Comparison of ENCODE assay signal across 30 cellular contexts in the genomic region with DNA sequence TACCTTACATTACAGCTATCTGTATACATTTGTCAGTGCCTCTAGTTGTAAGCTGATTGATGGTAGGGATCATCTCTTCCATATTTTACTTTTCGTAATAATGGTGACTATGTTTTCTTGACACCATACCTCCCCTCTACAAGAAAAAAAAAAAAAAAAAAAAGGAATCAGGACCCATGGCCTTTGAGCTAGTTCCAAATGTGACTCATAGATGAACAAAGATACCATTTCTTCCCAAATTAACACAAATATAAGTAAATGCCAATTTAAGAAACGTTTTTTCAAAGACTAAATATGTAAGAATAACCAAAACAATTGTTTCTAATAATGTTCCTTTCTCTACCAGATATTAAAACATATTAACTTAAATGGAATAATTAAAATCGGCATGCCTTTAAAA.
"Had no signal": no experiment of that assay in that cellular context is flagged by ENCODE, and none has a peak within 500 bp of the region (broad histone marks: within the 10 kb centered on the region; RNA-seq: fewer than 3 reads in every experiment).

No MANE protein-coding gene starts in this region.

- H3K36me3 Mint-ChIP-seq: WTC11 had no signal

- H3K9me3 ChIP-seq: adrenal gland, SJSA1 had no signal

- FAIRE-seq: bronchial epithelial cell, TTC549 had no signal

- H3K27ac ChIP-seq: adrenal gland, SJSA1 had no signal

- H3K4me3 Mint-ChIP-seq: activated CD4-positive, alpha-beta T cell treated with anti-CD3 and anti-CD28 coated beads for 36 hours; activated CD4-positive, alpha-beta T cell treated with anti-CD3 and anti-CD28 coated beads, Interleukin-2, amount 10 ng/mL, durations not matched to agents 7 days and 5 days; activated CD8-positive, alpha-beta T cell treated with anti-CD3 and anti-CD28 coated beads, Interleukin-2, amount 10 ng/mL, durations not matched to agents 7 days and 5 days; activated T-cell treated with anti-CD3 and anti-CD28 coated beads, Interleukin-2, amount 50 U/mL, for 24 hours; T-helper 1 cell treated with Interleukin-12 subunit alpha and Interleukin-12 subunit beta and Interleukin-4 antibody, amounts not matched to agents 30 μg/mL and 1 μg/mL, for 36 hours; T-helper 2 cell treated with Interferon-gamma antibody and Interleukin-4, amounts not matched to agents 5 μg/mL and 100 μg/mL, for 36 hours; WTC11 had no signal

- H3K4me3 ChIP-seq: SJSA1 had no signal

- ATAC-seq: activated CD4-positive, alpha-beta T cell treated with anti-CD3 and anti-CD28 coated beads for 36 hours; activated CD4-positive, CD25-positive, alpha-beta regulatory T cell treated with anti-CD3 and anti-CD28 coated beads, Interleukin-2, amount 50 U/mL, for 24 hours; activated CD8-positive, alpha-beta T cell treated with anti-CD3 and anti-CD28 coated beads, Interleukin-2, amount 10 ng/mL, durations not matched to agents 7 days and 5 days; activated naive CD4-positive, alpha-beta T cell treated with anti-CD3 and anti-CD28 coated beads, Interleukin-2, amount 50 U/mL, for 72 hours had no signal

- DNase-seq: activated CD4-positive, alpha-beta T cell treated with anti-CD3 and anti-CD28 coated beads for 36 hours; activated CD4-positive, alpha-beta T cell treated with anti-CD3 and anti-CD28 coated beads, Interleukin-2, amount 10 ng/mL, durations not matched to agents 7 days and 5 days; activated CD4-positive, alpha-beta T cell treated with anti-CD3 and anti-CD28 coated beads, Interleukin-2, amount 50 U/mL, for 48 hours; activated CD8-positive, alpha-beta T cell treated with anti-CD3 and anti-CD28 coated beads, Interleukin-2, amount 10 ng/mL, durations not matched to agents 7 days and 5 days; activated gamma-delta T cell; activated naive CD4-positive, alpha-beta T cell treated with Interleukin-2 at 50 U/mL for 16 hours; activated T-cell treated with anti-CD3 and anti-CD28 coated beads, Interleukin-2, amount 50 U/mL, for 24 hours; adrenal gland; caudate nucleus; KG1; NCI-H1105; NCI-H1417 treated with DMSO at 0.1 percent for 48 hours; NCI-H1930; NCI-H2081 treated with DMSO at 0.1 percent for 48 hours; NCI-H226; NCI-H446 treated with DMSO at 0.1 percent for 48 hours; NCI-H524; NCI-H82; SHP77 treated with DMSO at 0.1 percent for 48 hours; SK-N-SH had no signal

- H3K4me2 ChIP-seq: SK-N-SH had no signal

- H3K9me3 Mint-ChIP-seq: WTC11 had no signal

- H3K27me3 ChIP-seq: adrenal gland, SJSA1 had no signal

- H3K27ac Mint-ChIP-seq: activated CD4-positive, alpha-beta T cell treated with anti-CD3 and anti-CD28 coated beads, Interleukin-2, amount 10 ng/mL, durations not matched to agents 7 days and 5 days; activated CD8-positive, alpha-beta T cell treated with anti-CD3 and anti-CD28 coated beads, Interleukin-2, amount 10 ng/mL, durations not matched to agents 7 days and 5 days; activated T-helper 2 cell treated with anti-CD3 and anti-CD28 coated beads, Interferon-gamma antibody, Interleukin-2, Interleukin-4, amounts not matched to agents 10 μg/mL and 5 μg/mL and 100 μg/mL, durations not matched to agents 14 hours and 24 hours and 36 hours; T-helper 1 cell treated with Interleukin-12 subunit alpha and Interleukin-12 subunit beta and Interleukin-4 antibody, amounts not matched to agents 30 μg/mL and 1 μg/mL, for 36 hours; T-helper 2 cell treated with Interferon-gamma antibody and Interleukin-4, amounts not matched to agents 5 μg/mL and 100 μg/mL, for 36 hours; WTC11 had no signal

- H3K36me3 ChIP-seq: adrenal gland had no signal

- H3K27me3 Mint-ChIP-seq: activated CD4-positive, alpha-beta T cell treated with anti-CD3 and anti-CD28 coated beads for 36 hours; activated CD4-positive, alpha-beta T cell treated with anti-CD3 and anti-CD28 coated beads, Interleukin-2, amount 10 ng/mL, durations not matched to agents 7 days and 5 days; activated T-cell treated with anti-CD3 and anti-CD28 coated beads, Interleukin-2, amount 50 U/mL, for 24 hours; brain had no signal

- H3K9ac ChIP-seq: SK-N-SH had no signal

- H3K4me1 ChIP-seq: SJSA1 had no signal
